Comparison of ENCODE assay signal across 9 cellular contexts in the genomic region with DNA sequence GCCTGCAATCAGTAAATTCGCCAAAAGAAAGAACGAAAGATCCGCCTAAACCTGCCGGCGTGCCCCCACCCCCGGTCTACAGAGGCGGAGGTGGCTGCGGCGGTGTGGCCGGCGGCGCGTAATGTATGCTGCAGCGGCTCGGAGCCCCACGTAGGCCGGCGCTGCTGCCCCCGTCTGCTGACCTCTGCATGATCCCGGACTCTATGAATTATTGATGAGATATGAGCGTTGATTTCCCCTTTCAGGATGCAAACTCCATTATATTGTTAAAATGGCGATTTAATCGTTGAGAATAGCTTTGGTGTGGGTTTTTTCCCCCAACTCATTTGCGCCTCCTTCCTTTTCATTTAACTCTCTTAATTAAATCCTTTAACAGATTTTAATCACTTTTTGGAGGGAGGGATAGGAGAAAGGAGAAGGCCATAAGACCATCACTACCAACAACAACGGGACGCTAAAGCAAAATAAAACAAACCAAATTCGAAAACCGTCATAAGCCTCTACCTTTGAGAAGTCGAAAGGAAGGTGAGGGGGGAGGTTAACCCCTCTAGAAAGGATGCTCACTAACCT. TPM values are rescaled to one million over a fixed set of nuclear protein-coding genes. Genes with fewer than 3 reads are reported as not detected.
DNase-seq lines count a peak whose midpoint lies in the region; ATAC-seq and TF ChIP-seq lines count a peak whose summit lies in the region.
"Had no signal": no experiment of that assay in that cellular context is flagged by ENCODE, and none has a peak within 500 bp of the region (broad histone marks: within the 10 kb centered on the region; RNA-seq: fewer than 3 reads in every experiment).

No MANE protein-coding gene starts in this region.

- H3K4me3 Mint-ChIP-seq in activated T-helper 17 cell treated with anti-CD3 and anti-CD28 coated beads, Interleukin-2, amount 50 U/mL, for 72 hours = peak overlapping the region; percentile 85

- H3K36me3 ChIP-seq in heart left ventricle (no peaks in the 10 kb centered on the region), left lung (no peaks in the 10 kb centered on the region), upper lobe of right lung (no peaks in the 10 kb centered on the region)

- ATAC-seq in heart left ventricle (no peak), left ventricle myocardium superior (no peak), left lung (peak; percentile 18), upper lobe of right lung (no peak)
- ATAC-seq in activated T-helper 17 cell treated with anti-CD3 and anti-CD28 coated beads, Interleukin-2, amount 50 U/mL, for 72 hours (replicated peaks) = peak; percentile 42

- H3K36me3 Mint-ChIP-seq in activated T-helper 17 cell treated with anti-CD3 and anti-CD28 coated beads, Interleukin-2, amount 50 U/mL, for 72 hours (ENCODE audit: low read depth) = no peaks in the 10 kb centered on the region

- H3K27me3 ChIP-seq in heart left ventricle (peaks cover 46 to 100% (median 93%) of the 10 kb centered on the region in 9 donors), left lung (peaks cover 53 to 100% of the 10 kb centered on the region in 2 donors), upper lobe of right lung (peaks cover 67% of the 10 kb centered on the region)

- WGBS in heart left ventricle, 4 donors = 13 to 32% (median 24%) methylated on average over 29 of the region's 29 CpGs

- no peak for TF ChIP-seq POLR2A in heart left ventricle (IDR thresholded peaks at IDR 0.05)

- H3K27me3 Mint-ChIP-seq in activated T-helper 17 cell treated with anti-CD3 and anti-CD28 coated beads, Interleukin-2, amount 50 U/mL, for 72 hours = peaks cover 71% of the 10 kb centered on the region

- DNase-seq in heart left ventricle (no peak), left ventricle myocardium superior (no peak), left lung (no peak), upper lobe of right lung (no peak), GM10266 (ENCODE audit: extremely low spot score) (no peak), NCI-H524 (lab: John Stamatoyannopoulos, UW) (no peak)
- no peak for DNase-seq in central memory CD4-positive, alpha-beta T cell
- DNase-seq: NCI-H1436 had no signal

- H3K27ac ChIP-seq in heart left ventricle (peak overlapping the region in 7 of 12 donors; percentile 56 to 97 (median 73)), left lung (peak overlapping the region; percentile 76 to 90), upper lobe of right lung (peak overlapping the region; percentile 85)

- intact Hi-C loops in heart left ventricle (cut with DNase I) = no loop called here
- intact Hi-C loops in left ventricle myocardium superior (cut with micrococcal nuclease) = no loop called here
- intact Hi-C loops in left lung (cut with DNase I) = no loop called here
- intact Hi-C loops in upper lobe of right lung (cut with DNase I) = no loop called here

- H3K4me1 ChIP-seq in heart left ventricle (peaks cover 0 to 42% (median 13%) of the 10 kb centered on the region in 12 donors), left lung (peaks cover 5 to 59% of the 10 kb centered on the region in 2 donors), upper lobe of right lung (peaks cover 29% of the 10 kb centered on the region)

- H3K9me3 ChIP-seq in heart left ventricle (no peaks in the 10 kb centered on the region), left lung (no peaks in the 10 kb centered on the region), upper lobe of right lung (no peaks in the 10 kb centered on the region)

- H3K4me3 ChIP-seq in heart left ventricle = peak overlapping the region in 11 of 12 donors; percentile 27 to 71 (median 54)
- peak overlapping the region; percentile 36 to 62 for H3K4me3 ChIP-seq in left lung
- H3K4me3 ChIP-seq in upper lobe of right lung = peak overlapping the region; percentile 55

- H3K4me1 Mint-ChIP-seq in activated T-helper 17 cell treated with anti-CD3 and anti-CD28 coated beads, Interleukin-2, amount 50 U/mL, for 72 hours = peaks cover 16% of the 10 kb centered on the region

- no peaks in the 10 kb centered on the region for H3K9me3 Mint-ChIP-seq in activated T-helper 17 cell treated with anti-CD3 and anti-CD28 coated beads, Interleukin-2, amount 50 U/mL, for 72 hours

- TF ChIP-seq CTCF in heart left ventricle (IDR thresholded peaks at IDR 0.05) = no peak
- TF ChIP-seq CTCF in left lung (IDR thresholded peaks at IDR 0.05) = no peak
- TF ChIP-seq CTCF in upper lobe of right lung (IDR thresholded peaks at IDR 0.05) = no peak
- no peak for TF ChIP-seq CTCF in GM10266 (IDR thresholded peaks at IDR 0.05; ENCODE audit: control insufficient read depth, insufficient read depth, low read depth, missing control alignments)

- H3K27ac Mint-ChIP-seq in activated T-helper 17 cell treated with anti-CD3 and anti-CD28 coated beads, Interleukin-2, amount 50 U/mL, for 72 hours = no peak overlapping the region

RNA-seq across cellular contexts. Expression of a gene that starts 3.6 kb away (rescaled TPM):
- total RNA-seq in heart left ventricle (1 to 10 TPM in 7 of 9 donors, under 1 TPM in 2; 0.11 to 5.5 (median 2.0) TPM), left ventricle myocardium superior (2.7 TPM), left lung (10 to 100 TPM; 10.4 to 15.0 TPM), upper lobe of right lung (13.3 TPM)
- 1 to 10 TPM in 1 of 2 donors, under 1 TPM in 1; 0.61 to 2.0 TPM for polyA plus RNA-seq in heart left ventricle
- total RNA-seq in activated T-helper 17 cell treated with anti-CD3 and anti-CD28 coated beads, Interleukin-2, amount 50 U/mL, for 72 hours = 1 to 10 TPM; 3.1 to 5.4 TPM

RNA-seq across cellular contexts. Expression of a gene that starts 7.1 kb away (rescaled TPM):
- 1 to 10 TPM in 1 of 9 donors, under 1 TPM in 2, not detected in 6; 0.17 to 1.0 (median 0.35) TPM for total RNA-seq in heart left ventricle
- under 1 TPM; 0.04 to 0.08 TPM for polyA plus RNA-seq in heart left ventricle
- total RNA-seq in left ventricle myocardium superior = not detected
- total RNA-seq in activated T-helper 17 cell treated with anti-CD3 and anti-CD28 coated beads, Interleukin-2, amount 50 U/mL, for 72 hours = not detected
- total RNA-seq in left lung = 1 to 10 TPM; 3.3 to 4.2 TPM
- total RNA-seq in upper lobe of right lung = 4.4 TPM

RNA-seq across cellular contexts. Expression of a gene that starts 8.3 kb away (rescaled TPM):
- total RNA-seq in heart left ventricle (1 to 10 TPM in 2 of 9 donors, under 1 TPM in 6, not detected in 1; 0.27 to 2.8 (median 0.66) TPM), left ventricle myocardium superior (0.79 TPM), left lung (1 to 10 TPM; 4.5 to 4.8 TPM), upper lobe of right lung (4.9 TPM)
- under 1 TPM; 0.29 to 0.30 TPM for polyA plus RNA-seq in heart left ventricle
- total RNA-seq in activated T-helper 17 cell treated with anti-CD3 and anti-CD28 coated beads, Interleukin-2, amount 50 U/mL, for 72 hours = 1 to 10 TPM; 2.6 to 2.8 TPM

RNA-seq across cellular contexts. Expression of a gene that starts 18.3 kb away (rescaled TPM):
- total RNA-seq in heart left ventricle (1 to 10 TPM in 2 of 9 donors, under 1 TPM in 6, not detected in 1; 0.30 to 2.0 (median 0.62) TPM), left ventricle myocardium superior (0.20 TPM), left lung (1 to 10 TPM; 5.1 to 6.7 TPM), upper lobe of right lung (4.9 TPM)
- polyA plus RNA-seq in heart left ventricle = under 1 TPM; 0.38 to 0.57 TPM
- under 1 TPM; 0.37 to 0.39 TPM for total RNA-seq in activated T-helper 17 cell treated with anti-CD3 and anti-CD28 coated beads, Interleukin-2, amount 50 U/mL, for 72 hours

RNA-seq across cellular contexts. Expression of a gene that starts 24.4 kb away (rescaled TPM):
- total RNA-seq in heart left ventricle = under 1 TPM in 4 of 9 donors, not detected in 5; 0.25 to 0.88 (median 0.55) TPM
- under 1 TPM; 0.12 to 0.46 TPM for polyA plus RNA-seq in heart left ventricle
- total RNA-seq in left ventricle myocardium superior = 0.30 TPM
- total RNA-seq in activated T-helper 17 cell treated with anti-CD3 and anti-CD28 coated beads, Interleukin-2, amount 50 U/mL, for 72 hours = under 1 TPM in 1 of 2 donors, not detected in 1; 0.95 TPM
- 1 to 10 TPM; 2.4 to 3.0 TPM for total RNA-seq in left lung
- 1.2 TPM for total RNA-seq in upper lobe of right lung

Comparison
In these comparisons a context has a peak if more than half of its experiments do, and no peak if none do; other contexts are left out.
1. ATAC-seq: peak in activated T-helper 17 cell treated with anti-CD3 and anti-CD28 coated beads, Interleukin-2, amount 50 U/mL, for 72 hours (single experiment) and left lung (single experiment); none in heart left ventricle (0 of 4), left ventricle myocardium superior (single experiment) and upper lobe of right lung (single experiment).
2. Peak in every context shown above with its lines, with median percentiles within 50 percentile points of each other: H3K27ac ChIP-seq and H3K4me3 ChIP-seq.